ENCODE assay signal across 9 cellular contexts in the genomic region with DNA sequence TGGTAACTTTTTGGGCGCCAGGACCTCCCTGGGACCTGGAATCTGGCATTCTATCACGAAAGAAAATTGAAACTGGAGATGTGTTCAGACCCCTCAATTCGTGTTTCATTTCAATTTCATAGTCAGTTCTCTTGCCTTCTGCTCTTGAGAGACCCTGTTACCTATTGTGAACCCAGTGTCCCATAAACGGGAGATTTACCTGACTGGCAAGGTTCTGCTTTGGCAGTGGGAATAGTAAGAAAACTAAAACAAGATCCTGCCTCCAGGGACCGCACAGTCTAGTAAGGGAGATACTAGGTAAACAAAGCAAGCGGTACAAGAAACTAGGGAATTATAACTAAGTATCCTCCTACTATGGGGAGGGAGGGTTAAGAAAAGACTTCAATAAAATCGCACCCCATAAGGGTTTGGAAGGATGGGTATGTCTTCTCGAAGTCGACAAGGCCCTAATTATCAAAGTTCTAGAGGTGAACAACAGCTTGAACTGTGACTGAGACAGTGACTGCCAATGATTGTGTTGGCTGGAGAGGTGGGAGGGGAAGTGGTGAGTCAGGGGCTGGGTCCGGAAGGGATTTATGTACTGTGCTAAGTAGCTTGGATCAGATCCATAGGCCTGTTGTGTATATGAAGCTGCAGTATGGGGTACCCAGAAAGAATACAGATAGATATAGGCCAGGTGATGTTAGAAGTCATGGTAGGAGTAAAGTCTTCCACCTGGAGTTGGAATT. TPM values are rescaled to one million over a fixed set of nuclear protein-coding genes. Genes with fewer than 3 reads are reported as not detected.
A peak's percentile ranks its signal among the peaks of the same experiment; 100 is the strongest.
DNase-seq lines count a peak whose midpoint lies in the region; ATAC-seq and TF ChIP-seq lines count a peak whose summit lies in the region.
"Had no signal": no experiment of that assay in that cellular context is flagged by ENCODE, and none has a peak within 500 bp of the region (broad histone marks: within the 10 kb centered on the region; RNA-seq: fewer than 3 reads in every experiment).

No MANE protein-coding gene starts in this region.

- H3K9me3 Mint-ChIP-seq in activated CD8-positive, alpha-beta T cell treated with anti-CD3 and anti-CD28 coated beads, Interleukin-2, amount 10 ng/mL, durations not matched to agents 7 days and 5 days (ENCODE audit: insufficient read depth): peaks cover 8% of the 10 kb centered on the region

- CTCF ChIA-PET in activated CD8-positive, alpha-beta T cell treated with anti-CD3 and anti-CD28 coated beads, Interleukin-2, amount 10 ng/mL, durations not matched to agents 7 days and 5 days (lab: Charles Lee): no interaction called here

- WGBS in iPS DF 6.9 (ENCODE audit: insufficient coverage, insufficient read length): no CpG with 5 or more reads among the region's 10 CpGs

- H3K4me1 ChIP-seq in iPS DF 6.9 (ENCODE audit: control insufficient read depth, insufficient read depth, low read length): no peaks in the 10 kb centered on the region

- no peaks in the 10 kb centered on the region for H3K27me3 ChIP-seq in iPS DF 6.9 (ENCODE audit: control insufficient read depth, insufficient read depth, low read length)

- peaks cover 7% of the 10 kb centered on the region for H3K27me3 Mint-ChIP-seq in activated CD8-positive, alpha-beta T cell treated with anti-CD3 and anti-CD28 coated beads, Interleukin-2, amount 10 ng/mL, durations not matched to agents 7 days and 5 days (ENCODE audit: low read depth)

- H3K27ac Mint-ChIP-seq in activated CD8-positive, alpha-beta T cell treated with anti-CD3 and anti-CD28 coated beads, Interleukin-2, amount 10 ng/mL, durations not matched to agents 7 days and 5 days: no peak overlapping the region

- H3K4me3 Mint-ChIP-seq in activated CD8-positive, alpha-beta T cell treated with anti-CD3 and anti-CD28 coated beads, Interleukin-2, amount 10 ng/mL, durations not matched to agents 7 days and 5 days: no peak overlapping the region

- TF ChIP-seq CTCF in astrocyte of the cerebellum (IDR thresholded peaks at IDR 0.05; ENCODE audit: low read depth, low read length, missing control alignments): no peak

- peak overlapping the region; percentile 51 for H3K4me3 ChIP-seq in astrocyte of the cerebellum (ENCODE audit: low read depth, low read length)
- H3K4me3 ChIP-seq in iPS DF 6.9 (ENCODE audit: low read length): peak overlapping the region; percentile 85; the same call in 1 of the 2 replicates

- no peak for ATAC-seq in activated CD8-positive, alpha-beta T cell treated with anti-CD3 and anti-CD28 coated beads, Interleukin-2, amount 10 ng/mL, durations not matched to agents 7 days and 5 days
- ATAC-seq in GM18505 (IDR thresholded peaks at IDR 0.05; ENCODE audit: unreplicated experiment) (no peak), HG03378 (IDR thresholded peaks at IDR 0.05; ENCODE audit: unreplicated experiment) (no peak)

- H3K27ac ChIP-seq in iPS DF 6.9 (ENCODE audit: low read length): no peak overlapping the region

- no peaks in the 10 kb centered on the region for H3K9me3 ChIP-seq in iPS DF 6.9 (ENCODE audit: control insufficient read depth, insufficient read depth, low read length)

- no peaks in the 10 kb centered on the region for H3K36me3 Mint-ChIP-seq in activated CD8-positive, alpha-beta T cell treated with anti-CD3 and anti-CD28 coated beads, Interleukin-2, amount 10 ng/mL, durations not matched to agents 7 days and 5 days (ENCODE audit: low read depth)

- H3K36me3 ChIP-seq in iPS DF 6.9 (ENCODE audit: control insufficient read depth, insufficient read depth, low read length): no peaks in the 10 kb centered on the region

- POLR2A ChIA-PET in activated CD8-positive, alpha-beta T cell treated with anti-CD3 and anti-CD28 coated beads, Interleukin-2, amount 10 ng/mL, durations not matched to agents 7 days and 5 days (lab: Charles Lee): no interaction called here

- no peaks in the 10 kb centered on the region for H3K4me1 Mint-ChIP-seq in activated CD8-positive, alpha-beta T cell treated with anti-CD3 and anti-CD28 coated beads, Interleukin-2, amount 10 ng/mL, durations not matched to agents 7 days and 5 days (ENCODE audit: low read depth)

- DNase-seq in GM03348 (ENCODE audit: low spot score): peak; percentile 22
- peak; percentile 23 for DNase-seq in astrocyte of the cerebellum (ENCODE audit: low read depth)
- no peak for DNase-seq in iPS DF 6.9 (ENCODE audit: low read depth, low spot score)
- DNase-seq in renal cortical epithelial cell (ENCODE audit: low read depth): peak; percentile 73
- DNase-seq in activated CD8-positive, alpha-beta T cell treated with anti-CD3 and anti-CD28 coated beads, Interleukin-2, amount 10 ng/mL, durations not matched to agents 7 days and 5 days: no peak
- no peak for DNase-seq in activated CD4-positive, alpha-beta T cell treated with anti-CD3 and anti-CD28 coated beads for 4 hours
- DNase-seq: activated CD4-positive, alpha-beta T cell treated with anti-CD3 and anti-CD28 coated beads, Interleukin-2, amount 50 U/mL, for 4 hours had no signal

- in situ Hi-C loops in astrocyte of the cerebellum (cut with HindIII; ENCODE audit: low sequenced_read_pairs): no loop called here

- no peak for TF ChIP-seq POLR2A in GM18505 (IDR thresholded peaks at IDR 0.05; ENCODE audit: borderline replicate concordance, extremely low read depth, insufficient read depth, insufficient read length)

RNA-seq across cellular contexts. Expression of a gene that starts 0.8 kb away (rescaled TPM):
- 8.5 and 19.8 TPM in 2 replicates for total RNA-seq in renal cortical epithelial cell
- not detected for total RNA-seq in activated CD8-positive, alpha-beta T cell treated with anti-CD3 and anti-CD28 coated beads, Interleukin-2, amount 10 ng/mL, durations not matched to agents 7 days and 5 days

Comparison
In these comparisons a context has a peak if more than half of its experiments do, and no peak if none do; other contexts are left out.
1. DNase-seq: peak in GM03348 (single experiment), astrocyte of the cerebellum (single experiment) and renal cortical epithelial cell (single experiment); none in iPS DF 6.9 (single experiment), activated CD8-positive, alpha-beta T cell treated with anti-CD3 and anti-CD28 coated beads, Interleukin-2, amount 10 ng/mL, durations not matched to agents 7 days and 5 days (single experiment) and activated CD4-positive, alpha-beta T cell treated with anti-CD3 and anti-CD28 coated beads for 4 hours (0 of 2).